Comparison of ENCODE assay signal across 8 cellular contexts in genomic region chr13:33678906-33679657, GRCh38.
DNase-seq lines count a peak whose midpoint lies in the region; ATAC-seq and TF ChIP-seq lines count a peak whose summit lies in the region.

No MANE protein-coding gene starts in this region.

- no peak overlapping the region for H3K4me2 ChIP-seq in osteoblast (ENCODE audit: insufficient read depth, low read length)

- intact Hi-C loops in Right ventricle myocardium superior (cut with DNase I), result no loop called here

- H3K36me3 ChIP-seq in skeletal muscle tissue (ENCODE audit: control insufficient read depth in 3 of 3, insufficient read depth in 3 of 3, low read length in 3 of 3) (no peaks in the 10 kb centered on the region), osteoblast (ENCODE audit: insufficient read depth, low read length) (no peaks in the 10 kb centered on the region)

- H2AFZ ChIP-seq in osteoblast (ENCODE audit: low read length), result no peak overlapping the region

- H3K27me3 ChIP-seq in skeletal muscle tissue (ENCODE audit: control insufficient read depth in 3 of 3, insufficient read depth in 3 of 3, low read length in 3 of 3) (no peaks in the 10 kb centered on the region), osteoblast (ENCODE audit: insufficient read depth, low read length) (peaks cover 6% of the 10 kb centered on the region)

- H3K27me3 Mint-ChIP-seq in activated T-cell treated with anti-CD3 and anti-CD28 coated beads, Interleukin-2, amount 50 U/mL, for 24 hours, result no peaks in the 10 kb centered on the region

- H3K4me3 ChIP-seq in skeletal muscle tissue (ENCODE audit: low read length in 3 of 3) (peak overlapping the region in 1 of 3 donors; percentile 9), osteoblast (ENCODE audit: insufficient read depth, low read length) (no peak overlapping the region)

- no peaks in the 10 kb centered on the region for H4K20me1 ChIP-seq in osteoblast (ENCODE audit: insufficient read depth, low read length)

- H3K27ac Mint-ChIP-seq in activated T-cell treated with anti-CD3 and anti-CD28 coated beads, Interleukin-2, amount 50 U/mL, for 24 hours, result peak overlapping the region; percentile 90

- ATAC-seq in HG02571 (IDR thresholded peaks at IDR 0.05; ENCODE audit: unreplicated experiment) (peak; percentile 95), Right ventricle myocardium superior (ENCODE audit: poor library complexity) (peak; percentile 30)

- H3K4me3 Mint-ChIP-seq in activated T-cell treated with anti-CD3 and anti-CD28 coated beads, Interleukin-2, amount 50 U/mL, for 24 hours, result peak overlapping the region; percentile 60

- H3K27ac ChIP-seq in skeletal muscle tissue (ENCODE audit: low read depth, low read length) (peak overlapping the region; percentile 19), osteoblast (ENCODE audit: low read depth, low read length) (no peak overlapping the region)

- H3K4me1 ChIP-seq in skeletal muscle tissue (ENCODE audit: control insufficient read depth in 3 of 3, insufficient read depth in 3 of 3, low read length in 3 of 3), result peaks cover 10 to 12% (median 11%) of the 10 kb centered on the region in 3 donors
- no peaks in the 10 kb centered on the region for H3K4me1 ChIP-seq in osteoblast (ENCODE audit: insufficient read depth, low read length)

- H3K9me3 ChIP-seq in skeletal muscle tissue (ENCODE audit: control insufficient read depth in 3 of 3, low read length in 3 of 3) (no peaks in the 10 kb centered on the region), osteoblast (ENCODE audit: low read depth, low read length) (no peaks in the 10 kb centered on the region)

- in situ Hi-C loops in GM13977 (cut with MboI; ENCODE audit: low pct_unique_long_range_greater_than_20kb, low sequenced_read_pairs, unreplicated experiment), result no loop called here

- no peaks in the 10 kb centered on the region for H3K36me3 Mint-ChIP-seq in activated T-cell treated with anti-CD3 and anti-CD28 coated beads, Interleukin-2, amount 50 U/mL, for 24 hours (ENCODE audit: low read depth)

- H3K79me2 ChIP-seq in osteoblast (ENCODE audit: insufficient read depth, low read length), result no peaks in the 10 kb centered on the region

- H3K4me1 Mint-ChIP-seq in activated T-cell treated with anti-CD3 and anti-CD28 coated beads, Interleukin-2, amount 50 U/mL, for 24 hours (ENCODE audit: low read depth), result peaks cover 38% of the 10 kb centered on the region

- no peaks in the 10 kb centered on the region for H3K9me3 Mint-ChIP-seq in activated T-cell treated with anti-CD3 and anti-CD28 coated beads, Interleukin-2, amount 50 U/mL, for 24 hours

- no peak overlapping the region for H3K9ac ChIP-seq in skeletal muscle tissue (ENCODE audit: low read depth in 1 of 3, low read length in 3 of 3)

- TF ChIP-seq CTCF in GM13977 (IDR thresholded peaks at IDR 0.05; ENCODE audit: extremely low read depth, insufficient read depth, missing control alignments) (no peak), osteoblast (IDR thresholded peaks at IDR 0.05; ENCODE audit: extremely low read depth, low read depth, low read length) (no peak)

- DNase-seq in GM13977 (ENCODE audit: low spot score) (peak; percentile 91), NCI-H226 (peak; percentile 65), Right ventricle myocardium superior (peak; percentile 65), osteoblast (ENCODE audit: insufficient read length, low spot score, missing footprints) (no peak), SKM-1 (lab: John Stamatoyannopoulos, UW; ENCODE audit: unreplicated experiment) (no peak)
- DNase-seq in activated T-cell treated with anti-CD3 and anti-CD28 coated beads, Interleukin-2, amount 50 U/mL, for 24 hours, result peak; percentile 79

Comparison
In these comparisons a context has a peak if more than half of its experiments do, and no peak if none do; other contexts are left out.
1. DNase-seq: peak in GM13977 (single experiment), NCI-H226 (single experiment), activated T-cell treated with anti-CD3 and anti-CD28 coated beads, Interleukin-2, amount 50 U/mL, for 24 hours (single experiment) and Right ventricle myocardium superior (single experiment); none in osteoblast (single experiment) and SKM-1 (single experiment).